21 cellular contexts compared by ENCODE assay signal in the genomic region with DNA sequence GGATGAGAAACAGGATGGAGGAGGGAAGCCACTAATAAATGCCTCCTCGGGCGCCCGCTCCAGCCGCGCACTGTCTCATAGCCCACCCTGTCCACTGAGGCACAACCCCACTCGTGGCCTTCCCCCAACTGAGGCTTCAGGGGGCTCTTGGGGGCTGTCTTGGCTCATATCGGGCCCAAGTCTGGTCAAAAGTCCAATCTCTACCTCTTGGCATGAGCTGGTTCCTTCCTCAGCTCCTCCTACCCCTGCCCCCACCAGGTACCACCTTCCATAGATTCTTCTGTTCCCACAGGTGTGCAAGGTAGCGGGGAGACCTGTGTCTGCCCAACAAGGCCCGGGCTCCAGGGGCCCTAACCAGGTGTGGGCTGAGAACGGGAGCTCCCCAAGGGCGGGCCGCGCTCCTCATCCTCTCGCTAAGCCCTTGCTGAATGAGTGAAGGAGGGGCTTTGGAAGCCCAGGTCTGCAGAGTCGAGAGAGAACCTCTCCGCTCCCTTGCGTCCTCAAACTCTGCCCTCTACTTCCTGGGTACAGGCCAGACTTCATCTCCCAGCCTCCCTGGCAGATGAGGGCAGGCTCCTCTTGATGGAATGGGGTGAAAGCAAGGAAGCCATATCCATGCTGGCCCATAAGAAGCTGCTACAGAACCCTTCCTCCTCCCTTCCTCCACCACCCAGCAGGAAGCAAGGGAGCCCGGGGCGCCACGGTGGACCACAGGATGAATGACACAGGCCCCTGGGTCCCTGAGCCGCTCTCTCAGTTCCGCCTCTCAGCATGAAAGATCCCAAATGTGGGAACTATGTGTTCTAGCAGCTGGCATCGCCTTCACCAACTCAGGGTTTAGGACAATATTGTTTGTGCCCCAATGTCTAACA.
"Had no signal": no experiment of that assay in that cellular context is flagged by ENCODE, and none has a peak within 500 bp of the region (broad histone marks: within the 10 kb centered on the region; RNA-seq: fewer than 3 reads in every experiment).

No MANE protein-coding gene starts in this region.

- H3K4me2 ChIP-seq: PC-9 had no signal

- H3K27ac ChIP-seq: PC-9 had no signal

- DNase-seq: activated CD4-positive, alpha-beta T cell treated with anti-CD3 and anti-CD28 coated beads for 48 hours; activated CD4-positive, alpha-beta T cell treated with anti-CD3 and anti-CD28 coated beads, Interleukin-2, amount 50 U/mL, for 4 hours; activated CD4-positive, CD25-positive, alpha-beta regulatory T cell treated with anti-CD3 and anti-CD28 coated beads, Interleukin-2, amount 50 U/mL, for 72 hours; activated CD8-positive, alpha-beta T cell treated with anti-CD3 and anti-CD28 coated beads, Interleukin-2, amount 10 ng/mL, durations not matched to agents 7 days and 5 days; activated naive CD4-positive, alpha-beta T cell; activated T-cell treated with anti-CD3 and anti-CD28 coated beads, Interleukin-2, amount 50 U/mL, for 72 hours; central memory CD4-positive, alpha-beta T cell; Kasumi-1; KBM-7; NCI-H1105 treated with DMSO at 0.1 percent for 48 hours; NCI-H1436 treated with DMSO at 0.1 percent for 48 hours; NCI-H187 treated with DMSO at 0.1 percent for 48 hours; NCI-H2081 treated with DMSO at 0.1 percent for 48 hours; NCI-H446; NCI-H524; PC-9; SIG-M5; T-helper 17 cell; T-helper 9 cell had no signal

- H2AFZ ChIP-seq: PC-9 had no signal

- H3K4me3 ChIP-seq: PC-9 had no signal

- FAIRE-seq: bronchial epithelial cell had no signal

- ATAC-seq: activated CD8-positive, alpha-beta T cell treated with anti-CD3 and anti-CD28 coated beads, Interleukin-2, amount 10 ng/mL, durations not matched to agents 7 days and 5 days; activated T-cell treated with anti-CD3 and anti-CD28 coated beads, Interleukin-2, amount 50 U/mL, for 72 hours; T-helper 17 cell; WTC11 had no signal
